1 cellular context compared by ENCODE assay signal in genomic region chr3:168859143-168859542, GRCh38.
TF ChIP-seq lines count a peak whose summit lies in the region.

No MANE protein-coding gene starts in this region.

TF ChIP-seq in HepG2, 621 proteins besides CTCF, POLR2A, EP300 and RAD21 (continued from another document and continues in another):
- TF ChIP-seq PRDM15 (CRISPR knock-in tag; IDR thresholded peaks at IDR 0.05) (peak; percentile 12; the same call in 1 of the 2 replicates), RNF2 (conservative IDR thresholded peaks at IDR 0.05; ENCODE audit: low read depth) (no peak), ZNF543 (CRISPR knock-in tag; IDR thresholded peaks at IDR 0.05) (no peak), STAG1 (CRISPR knock-in tag; IDR thresholded peaks at IDR 0.05) (no peak), ONECUT2 (CRISPR knock-in tag; IDR thresholded peaks at IDR 0.05) (no peak), ELF1 (CRISPR knock-in tag; IDR thresholded peaks at IDR 0.05) (no peak), ZNF224 (CRISPR knock-in tag; IDR thresholded peaks at IDR 0.05) (no peak), ZNF616 (CRISPR knock-in tag; IDR thresholded peaks at IDR 0.05; ENCODE audit: low read depth) (no peak), ATAD3A (CRISPR knock-in tag; IDR thresholded peaks at IDR 0.05) (no peak), ZNF674 (CRISPR knock-in tag; IDR thresholded peaks at IDR 0.05; ENCODE audit: low read depth) (no peak), PCBP1 (IDR thresholded peaks at IDR 0.05; ENCODE audit: borderline replicate concordance, low read depth, low read length) (no peak), ZNF839 (CRISPR knock-in tag; IDR thresholded peaks at IDR 0.05; ENCODE audit: borderline replicate concordance) (no peak), PHF5A (CRISPR knock-in tag; IDR thresholded peaks at IDR 0.05; ENCODE audit: low read depth, unreplicated experiment) (no peak), NR2F6 (IDR thresholded peaks at IDR 0.05) (peak; percentile 43; the same call in 1 of the 2 replicates), NR2F6 (CRISPR knock-in tag; IDR thresholded peaks at IDR 0.05) (peak; percentile 26; the same call in 1 of the 2 replicates), ZNF326 (CRISPR knock-in tag; IDR thresholded peaks at IDR 0.05; ENCODE audit: borderline replicate concordance) (no peak), FOXC1 (CRISPR knock-in tag; IDR thresholded peaks at IDR 0.05; ENCODE audit: borderline replicate concordance) (no peak), USF2 (IDR thresholded peaks at IDR 0.05; ENCODE audit: low read depth, low read length) (no peak), USF2 (CRISPR knock-in tag; IDR thresholded peaks at IDR 0.05; ENCODE audit: borderline replicate concordance) (no peak), SRF (IDR thresholded peaks at IDR 0.05; ENCODE audit: low read depth, low read length) (no peak), ELF4 (CRISPR knock-in tag; IDR thresholded peaks at IDR 0.05; ENCODE audit: borderline replicate concordance) (no peak), ZNF382 (CRISPR knock-in tag; IDR thresholded peaks at IDR 0.05; ENCODE audit: borderline replicate concordance) (no peak), FOXK1 (CRISPR knock-in tag; IDR thresholded peaks at IDR 0.05; ENCODE audit: borderline replicate concordance, low read depth) (peak; percentile 19; the same call in 1 of the 2 replicates), CBX1 (IDR thresholded peaks at IDR 0.05; ENCODE audit: low read depth) (no peak), HOXA7 (CRISPR knock-in tag; IDR thresholded peaks at IDR 0.05) (no peak), ATF1 (CRISPR knock-in tag; IDR thresholded peaks at IDR 0.05) (no peak), ZNF672 (CRISPR knock-in tag; IDR thresholded peaks at IDR 0.05) (no peak), ZSCAN29 (CRISPR knock-in tag; conservative IDR thresholded peaks at IDR 0.05) (no peak), PHF21A (CRISPR knock-in tag; IDR thresholded peaks at IDR 0.05) (no peak), NFAT5 (CRISPR knock-in tag; IDR thresholded peaks at IDR 0.05) (no peak), ZNF282 (IDR thresholded peaks at IDR 0.05; ENCODE audit: partially characterized antibody) (no peak), MATR3 (CRISPR knock-in tag; IDR thresholded peaks at IDR 0.05) (no peak), BHLHE40 (IDR thresholded peaks at IDR 0.05; ENCODE audit: low read length) (no peak), HNRNPUL1 (IDR thresholded peaks at IDR 0.05; ENCODE audit: low read depth, low read length) (no peak), TOE1 (CRISPR knock-in tag; IDR thresholded peaks at IDR 0.05) (0 out of 2 replicates have a peak, but pooled peaks have one; percentile 72), ZNF451 (CRISPR knock-in tag; IDR thresholded peaks at IDR 0.05) (no peak), ZNF274 (CRISPR knock-in tag; IDR thresholded peaks at IDR 0.05) (no peak), KLF16 (CRISPR knock-in tag; IDR thresholded peaks at IDR 0.05) (peak in 1 of 2 experiments; percentile 52; a peak in 1 of 4 replicates), MLX (CRISPR knock-in tag; IDR thresholded peaks at IDR 0.05) (no peak), ZBTB21 (CRISPR knock-in tag; IDR thresholded peaks at IDR 0.05) (no peak), ZNF180 (CRISPR knock-in tag; IDR thresholded peaks at IDR 0.05; ENCODE audit: borderline replicate concordance, low read depth) (no peak), IRF1 (CRISPR knock-in tag; IDR thresholded peaks at IDR 0.05; ENCODE audit: low read depth) (no peak), ZNF691 (CRISPR knock-in tag; IDR thresholded peaks at IDR 0.05; ENCODE audit: borderline replicate concordance, low read depth) (no peak), RNF219 (CRISPR knock-in tag; IDR thresholded peaks at IDR 0.05) (no peak), MEF2D (CRISPR knock-in tag; IDR thresholded peaks at IDR 0.05) (no peak), ZFYVE20 (CRISPR knock-in tag; IDR thresholded peaks at IDR 0.05; ENCODE audit: borderline replicate concordance, low read depth) (no peak), ZNF30 (CRISPR knock-in tag; IDR thresholded peaks at IDR 0.05) (no peak), RARG (CRISPR knock-in tag; IDR thresholded peaks at IDR 0.05; ENCODE audit: low read depth) (no peak), ZNF781 (CRISPR knock-in tag; IDR thresholded peaks at IDR 0.05; ENCODE audit: borderline replicate concordance, not compliant biosample characterization) (no peak), ZNF383 (CRISPR knock-in tag; IDR thresholded peaks at IDR 0.05; ENCODE audit: borderline replicate concordance) (no peak), ZNF598 (CRISPR knock-in tag; IDR thresholded peaks at IDR 0.05; ENCODE audit: borderline replicate concordance) (no peak), POLR2AphosphoS5 (IDR thresholded peaks at IDR 0.05; ENCODE audit: low read depth, low read length) (no peak), ZBTB46 (CRISPR knock-in tag; IDR thresholded peaks at IDR 0.05; ENCODE audit: borderline replicate concordance) (no peak), ZNF3 (CRISPR knock-in tag; IDR thresholded peaks at IDR 0.05) (no peak), ZNF138 (CRISPR knock-in tag; IDR thresholded peaks at IDR 0.05; ENCODE audit: low read depth) (no peak), AHR (CRISPR knock-in tag; IDR thresholded peaks at IDR 0.05) (no peak), ZNF558 (CRISPR knock-in tag; IDR thresholded peaks at IDR 0.05; ENCODE audit: borderline replicate concordance) (no peak), ZNF552 (CRISPR knock-in tag; IDR thresholded peaks at IDR 0.05; ENCODE audit: borderline replicate concordance) (no peak), SMAD3 (CRISPR knock-in tag; IDR thresholded peaks at IDR 0.05) (no peak)
